In the genomic region with DNA sequence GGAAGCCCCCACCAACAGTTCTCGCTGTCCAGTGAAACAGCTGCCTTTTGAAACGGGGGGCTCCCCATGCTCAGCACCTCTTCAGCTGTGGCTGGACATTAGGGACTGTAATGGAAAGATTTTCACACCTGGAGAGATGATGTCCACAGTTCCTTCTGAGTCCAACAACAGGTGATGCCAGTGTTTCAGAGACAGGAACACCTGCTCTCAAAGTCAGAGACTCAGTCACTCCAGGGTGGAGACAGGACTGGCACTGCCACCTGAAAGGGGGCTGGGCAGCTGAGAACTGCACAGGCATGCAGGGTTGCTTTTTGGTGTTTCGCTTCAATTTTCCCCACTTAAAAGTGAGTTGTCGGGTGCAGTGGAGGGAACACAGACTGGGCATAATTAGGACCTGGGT, we compare ENCODE assay signal across 15 cellular contexts.
DNase-seq lines count a peak whose midpoint lies in the region; ATAC-seq and TF ChIP-seq lines count a peak whose summit lies in the region.
"Had no signal": no experiment of that assay in that cellular context is flagged by ENCODE, and none has a peak within 500 bp of the region (broad histone marks: within the 10 kb centered on the region; RNA-seq: fewer than 3 reads in every experiment).

No MANE protein-coding gene starts in this region.

- intact Hi-C loops in ascending aorta (cut with DNase I): no loop called here

- peak overlapping the region in 1 of 2 experiments; percentile 11 for H3K4ac ChIP-seq in mesenchymal stem cell (ENCODE audit: low read depth in 1 of 2, low read length in 2 of 2)

- H4K8ac ChIP-seq in mesenchymal stem cell (ENCODE audit: low read length): peak overlapping the region; percentile 69

- H3K14ac ChIP-seq in mesenchymal stem cell (ENCODE audit: low read length in 2 of 2): no peak overlapping the region

- no peak overlapping the region for H2AFZ ChIP-seq in mesenchymal stem cell (ENCODE audit: low read depth, low read length)

- H3K27me3 ChIP-seq in HL-60 (ENCODE audit: insufficient read depth, poor library complexity, severe bottlenecking) (no peaks in the 10 kb centered on the region), ascending aorta (no peaks in the 10 kb centered on the region), mesenchymal stem cell (ENCODE audit: control insufficient read depth in 1 of 2, insufficient read depth in 1 of 2, low read length in 2 of 2) (no peaks in the 10 kb centered on the region)
- H3K27me3 ChIP-seq: brain microvascular endothelial cell had no signal

- no peak overlapping the region for H3K4me3 ChIP-seq in HL-60 (replicated peaks; ENCODE audit: insufficient read depth, low read length)
- no peak overlapping the region for H3K4me3 ChIP-seq in ascending aorta
- H3K4me3 ChIP-seq in mesenchymal stem cell (ENCODE audit: insufficient read depth in 1 of 2, low read depth in 1 of 2, low read length in 2 of 2): no peak overlapping the region

- no peak overlapping the region for H2AK5ac ChIP-seq in mesenchymal stem cell (ENCODE audit: low read length, severe bottlenecking)

- no peak overlapping the region for H2BK120ac ChIP-seq in mesenchymal stem cell (ENCODE audit: low read depth, low read length)

- H3K18ac ChIP-seq in mesenchymal stem cell (ENCODE audit: low read depth in 1 of 2, low read length in 2 of 2): peak overlapping the region in 1 of 2 experiments; percentile 51

- DNase-seq in HL-60 (ENCODE audit: low read depth in 1 of 2, low spot score in 1 of 2) (no peak), ascending aorta (ENCODE audit: low spot score in 2 of 2) (no peak), mesenchymal stem cell (no peak), substantia nigra (lab: John Stamatoyannopoulos, UW) (no peak), DMS114 treated with DMSO at 0.1 percent for 48 hours (lab: John Stamatoyannopoulos, UW; ENCODE audit: unreplicated experiment) (no peak), NK-92 (lab: John Stamatoyannopoulos, UW; ENCODE audit: unreplicated experiment) (no peak)
- DNase-seq: activated CD4-positive, alpha-beta T cell treated with anti-CD3 and anti-CD28 coated beads for 48 hours; activated naive CD4-positive, alpha-beta T cell treated with anti-CD3 and anti-CD28 coated beads for 36 hours; effector CD8-positive, alpha-beta T cell; NCI-H2171; NK-92 treated with Interleukin-12 subunit alpha and Interleukin-12 subunit beta, amount 100 ng/mL, for 24 hours; small intestine had no signal

- H4K91ac ChIP-seq in mesenchymal stem cell (ENCODE audit: low read length): no peak overlapping the region

- H3K4me1 ChIP-seq in ascending aorta: peaks cover 4 to 19% of the 10 kb centered on the region in 2 donors
- H3K4me1 ChIP-seq in mesenchymal stem cell (ENCODE audit: control insufficient read depth, insufficient read depth, low read depth, low read length): peaks cover 8% of the 10 kb centered on the region

- H3K79me1 ChIP-seq in mesenchymal stem cell (replicated peaks; ENCODE audit: low read length, poor library complexity, severe bottlenecking): peaks cover 46% of the 10 kb centered on the region

- H2BK5ac ChIP-seq in mesenchymal stem cell (ENCODE audit: low read depth, low read length, poor library complexity, severe bottlenecking): no peak overlapping the region

- WGBS in mesenchymal stem cell: 95% methylated on average over 4 of the region's 4 CpGs

- H3K9ac ChIP-seq in mesenchymal stem cell (ENCODE audit: low read length): no peak overlapping the region

- H2BK12ac ChIP-seq in mesenchymal stem cell (ENCODE audit: low read length in 2 of 2): peak overlapping the region; percentile 55 to 65

- no peaks in the 10 kb centered on the region for H3K9me3 ChIP-seq in ascending aorta
- H3K9me3 ChIP-seq in mesenchymal stem cell (ENCODE audit: control insufficient read depth, low read length): no peaks in the 10 kb centered on the region

- TF ChIP-seq CTCF in HL-60 (IDR thresholded peaks at IDR 0.05; ENCODE audit: insufficient read depth, low read length) (no peak), ascending aorta (IDR thresholded peaks at IDR 0.05) (no peak)

- no peak for ATAC-seq in GM19452 (IDR thresholded peaks at IDR 0.05; ENCODE audit: unreplicated experiment)
- ATAC-seq: HCT116 had no signal

- H3K23ac ChIP-seq in mesenchymal stem cell (ENCODE audit: low read length in 2 of 2): no peak overlapping the region

- H3K4me2 ChIP-seq in mesenchymal stem cell (ENCODE audit: low read length, poor library complexity, severe bottlenecking): no peak overlapping the region

- no peak overlapping the region for H2BK15ac ChIP-seq in mesenchymal stem cell (ENCODE audit: low read depth, poor library complexity, severe bottlenecking)

- H3K27ac ChIP-seq in HL-60 (replicated peaks): peak overlapping the region; percentile 61
- H3K27ac ChIP-seq in ascending aorta: peak overlapping the region; percentile 68 to 78
- H3K27ac ChIP-seq in mesenchymal stem cell (ENCODE audit: low read length, poor library complexity, severe bottlenecking): no peak overlapping the region
- H3K27ac ChIP-seq in substantia nigra (ENCODE audit: low read depth, low read length, poor library complexity, severe bottlenecking): peak overlapping the region; percentile 32

- no peaks in the 10 kb centered on the region for H3K36me3 ChIP-seq in ascending aorta
- H3K36me3 ChIP-seq in mesenchymal stem cell (ENCODE audit: control insufficient read depth in 1 of 2, insufficient read depth in 2 of 2, low read depth in 1 of 2, low read length in 2 of 2): peaks cover 3 to 10% of the 10 kb centered on the region in 2 experiments
- H3K36me3 ChIP-seq: brain microvascular endothelial cell had no signal
